Comparison of ENCODE assay signal across 1 cellular context in the genomic region with DNA sequence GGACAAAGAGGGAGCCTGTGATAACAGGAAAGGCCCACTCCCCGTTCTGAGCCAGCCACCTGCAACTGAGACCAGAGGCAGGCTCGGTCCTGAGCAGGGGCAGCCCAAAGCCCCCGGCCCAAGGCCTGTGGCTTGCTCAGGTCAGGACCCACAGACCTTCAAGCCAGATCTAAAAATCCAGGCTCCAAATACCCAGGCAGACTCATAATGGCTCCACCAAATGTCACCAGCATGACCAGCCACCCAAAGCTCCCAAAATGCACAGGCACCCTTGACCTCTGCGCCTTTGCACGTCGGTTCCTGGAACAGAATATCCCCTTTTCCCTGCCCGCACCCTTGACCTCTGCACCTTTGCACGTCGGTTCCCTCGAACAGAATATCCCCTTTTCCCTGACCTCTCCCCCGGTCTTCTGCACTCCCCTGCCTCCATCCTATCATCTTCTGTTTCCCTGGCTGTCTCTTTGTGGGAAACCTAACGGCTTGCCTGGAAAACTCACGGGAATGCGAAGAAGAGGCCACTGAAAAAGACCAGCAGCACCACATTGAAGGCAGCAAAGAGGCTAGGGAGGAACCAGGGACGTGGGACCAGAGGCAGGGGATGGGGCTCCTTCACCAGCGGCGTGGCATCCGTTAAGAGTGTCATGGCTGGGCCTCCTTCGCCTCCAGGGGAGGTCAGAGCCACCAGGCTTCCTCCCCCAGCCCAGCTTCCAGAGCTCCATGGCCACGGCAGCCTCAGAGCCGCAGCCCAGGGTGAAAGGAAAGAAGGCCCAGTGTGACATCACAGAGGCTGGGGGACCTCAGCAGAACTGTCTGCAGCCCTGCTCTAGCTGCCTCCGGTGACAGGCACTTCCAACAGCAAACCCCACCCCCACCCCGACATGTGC.
TF ChIP-seq lines count a peak whose summit lies in the region.

A gene with protein sequence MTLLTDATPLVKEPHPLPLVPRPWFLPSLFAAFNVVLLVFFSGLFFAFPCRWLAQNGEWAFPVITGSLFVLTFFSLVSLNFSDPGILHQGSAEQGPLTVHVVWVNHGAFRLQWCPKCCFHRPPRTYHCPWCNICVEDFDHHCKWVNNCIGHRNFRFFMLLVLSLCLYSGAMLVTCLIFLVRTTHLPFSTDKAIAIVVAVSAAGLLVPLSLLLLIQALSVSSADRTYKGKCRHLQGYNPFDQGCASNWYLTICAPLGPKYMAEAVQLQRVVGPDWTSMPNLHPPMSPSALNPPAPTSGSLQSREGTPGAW (minus strand): TSS at position 728 of the 884 bp plus-strand sequence. CDS start 85 bp downstream, at position 643.

TF ChIP-seq in HepG2, 621 proteins besides CTCF, POLR2A, EP300 and RAD21 (continued from another document and continues in another):
- TF ChIP-seq, protein P1, sequence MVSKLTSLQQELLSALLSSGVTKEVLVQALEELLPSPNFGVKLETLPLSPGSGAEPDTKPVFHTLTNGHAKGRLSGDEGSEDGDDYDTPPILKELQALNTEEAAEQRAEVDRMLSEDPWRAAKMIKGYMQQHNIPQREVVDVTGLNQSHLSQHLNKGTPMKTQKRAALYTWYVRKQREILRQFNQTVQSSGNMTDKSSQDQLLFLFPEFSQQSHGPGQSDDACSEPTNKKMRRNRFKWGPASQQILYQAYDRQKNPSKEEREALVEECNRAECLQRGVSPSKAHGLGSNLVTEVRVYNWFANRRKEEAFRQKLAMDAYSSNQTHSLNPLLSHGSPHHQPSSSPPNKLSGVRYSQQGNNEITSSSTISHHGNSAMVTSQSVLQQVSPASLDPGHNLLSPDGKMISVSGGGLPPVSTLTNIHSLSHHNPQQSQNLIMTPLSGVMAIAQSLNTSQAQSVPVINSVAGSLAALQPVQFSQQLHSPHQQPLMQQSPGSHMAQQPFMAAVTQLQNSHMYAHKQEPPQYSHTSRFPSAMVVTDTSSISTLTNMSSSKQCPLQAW (CRISPR knock-in tag; IDR thresholded peaks at IDR 0.05): 0 out of 2 replicates have a peak, but pooled peaks have one; percentile 18
- TF ChIP-seq ZNF143 (CRISPR knock-in tag; IDR thresholded peaks at IDR 0.05) (no peak), SETDB1 (CRISPR knock-in tag; IDR thresholded peaks at IDR 0.05; ENCODE audit: borderline replicate concordance) (0 out of 2 replicates have a peak, but pooled peaks have one; percentile 66), AGO1 (IDR thresholded peaks at IDR 0.05; ENCODE audit: low read depth, low read length, poor library complexity, severe bottlenecking) (no peak), ZFP62 (CRISPR knock-in tag; IDR thresholded peaks at IDR 0.05) (no peak), ZNF136 (CRISPR knock-in tag; IDR thresholded peaks at IDR 0.05; ENCODE audit: low read depth) (no peak), GATAD1 (CRISPR knock-in tag; IDR thresholded peaks at IDR 0.05) (no peak), MIER3 (CRISPR knock-in tag; IDR thresholded peaks at IDR 0.05; ENCODE audit: borderline replicate concordance) (no peak), HDAC1 (CRISPR knock-in tag; IDR thresholded peaks at IDR 0.05) (0 out of 2 replicates have a peak, but pooled peaks have one; percentile 25), ZFP82 (CRISPR knock-in tag; IDR thresholded peaks at IDR 0.05; ENCODE audit: borderline replicate concordance) (no peak), LCORL (IDR thresholded peaks at IDR 0.05) (no peak), LCORL (CRISPR knock-in tag; IDR thresholded peaks at IDR 0.05) (peak; percentile 47; the same call in 1 of the 2 replicates), KLF6 (CRISPR knock-in tag; IDR thresholded peaks at IDR 0.05) (no peak), ZNF816 (CRISPR knock-in tag; IDR thresholded peaks at IDR 0.05; ENCODE audit: borderline replicate concordance) (no peak), ZNF772 (CRISPR knock-in tag; IDR thresholded peaks at IDR 0.05) (no peak), MATR3 (CRISPR knock-in tag; IDR thresholded peaks at IDR 0.05) (no peak), MED8 (CRISPR knock-in tag; IDR thresholded peaks at IDR 0.05; ENCODE audit: insufficient replicate concordance) (no peak), ZNF430 (CRISPR knock-in tag; IDR thresholded peaks at IDR 0.05) (no peak), ESRRA (CRISPR knock-in tag; IDR thresholded peaks at IDR 0.05; ENCODE audit: low read depth) (peak; percentile 63; the same call in 1 of the 2 replicates), HIVEP1 (CRISPR knock-in tag; IDR thresholded peaks at IDR 0.05) (no peak), ZNF737 (CRISPR knock-in tag; IDR thresholded peaks at IDR 0.05; ENCODE audit: borderline replicate concordance) (no peak), ATRX (CRISPR knock-in tag; IDR thresholded peaks at IDR 0.05; ENCODE audit: borderline replicate concordance) (no peak), ZNF232 (CRISPR knock-in tag; IDR thresholded peaks at IDR 0.05; ENCODE audit: borderline replicate concordance) (no peak), ZNF7 (CRISPR knock-in tag; IDR thresholded peaks at IDR 0.05) (no peak), HNRNPUL1 (IDR thresholded peaks at IDR 0.05; ENCODE audit: low read depth, low read length) (no peak), PHB2 (IDR thresholded peaks at IDR 0.05; ENCODE audit: partially characterized antibody) (no peak), TOPORS (CRISPR knock-in tag; IDR thresholded peaks at IDR 0.05) (no peak), ZNF256 (CRISPR knock-in tag; conservative IDR thresholded peaks at IDR 0.05) (no peak), KDM1A (CRISPR knock-in tag; IDR thresholded peaks at IDR 0.05) (0 out of 2 replicates have a peak, but pooled peaks have one; percentile 29), MXD4 (CRISPR knock-in tag; IDR thresholded peaks at IDR 0.05) (no peak), ZNF207 (IDR thresholded peaks at IDR 0.05; ENCODE audit: borderline replicate concordance) (no peak), GPN1 (CRISPR knock-in tag; IDR thresholded peaks at IDR 0.05; ENCODE audit: borderline replicate concordance) (no peak), JUN (CRISPR knock-in tag; IDR thresholded peaks at IDR 0.05) (no peak), TARDBP (CRISPR knock-in tag; IDR thresholded peaks at IDR 0.05) (no peak), NRL (CRISPR knock-in tag; IDR thresholded peaks at IDR 0.05; ENCODE audit: borderline replicate concordance) (no peak)
- TF ChIP-seq, protein P2, sequence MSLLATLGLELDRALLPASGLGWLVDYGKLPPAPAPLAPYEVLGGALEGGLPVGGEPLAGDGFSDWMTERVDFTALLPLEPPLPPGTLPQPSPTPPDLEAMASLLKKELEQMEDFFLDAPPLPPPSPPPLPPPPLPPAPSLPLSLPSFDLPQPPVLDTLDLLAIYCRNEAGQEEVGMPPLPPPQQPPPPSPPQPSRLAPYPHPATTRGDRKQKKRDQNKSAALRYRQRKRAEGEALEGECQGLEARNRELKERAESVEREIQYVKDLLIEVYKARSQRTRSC (CRISPR knock-in tag; IDR thresholded peaks at IDR 0.05; ENCODE audit: low read depth): no peak
- TF ChIP-seq, protein P3, sequence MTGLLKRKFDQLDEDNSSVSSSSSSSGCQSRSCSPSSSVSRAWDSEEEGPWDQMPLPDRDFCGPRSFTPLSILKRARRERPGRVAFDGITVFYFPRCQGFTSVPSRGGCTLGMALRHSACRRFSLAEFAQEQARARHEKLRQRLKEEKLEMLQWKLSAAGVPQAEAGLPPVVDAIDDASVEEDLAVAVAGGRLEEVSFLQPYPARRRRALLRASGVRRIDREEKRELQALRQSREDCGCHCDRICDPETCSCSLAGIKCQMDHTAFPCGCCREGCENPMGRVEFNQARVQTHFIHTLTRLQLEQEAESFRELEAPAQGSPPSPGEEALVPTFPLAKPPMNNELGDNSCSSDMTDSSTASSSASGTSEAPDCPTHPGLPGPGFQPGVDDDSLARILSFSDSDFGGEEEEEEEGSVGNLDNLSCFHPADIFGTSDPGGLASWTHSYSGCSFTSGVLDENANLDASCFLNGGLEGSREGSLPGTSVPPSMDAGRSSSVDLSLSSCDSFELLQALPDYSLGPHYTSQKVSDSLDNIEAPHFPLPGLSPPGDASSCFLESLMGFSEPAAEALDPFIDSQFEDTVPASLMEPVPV (CRISPR knock-in tag; IDR thresholded peaks at IDR 0.05): no peak
- TF ChIP-seq, protein P4, sequence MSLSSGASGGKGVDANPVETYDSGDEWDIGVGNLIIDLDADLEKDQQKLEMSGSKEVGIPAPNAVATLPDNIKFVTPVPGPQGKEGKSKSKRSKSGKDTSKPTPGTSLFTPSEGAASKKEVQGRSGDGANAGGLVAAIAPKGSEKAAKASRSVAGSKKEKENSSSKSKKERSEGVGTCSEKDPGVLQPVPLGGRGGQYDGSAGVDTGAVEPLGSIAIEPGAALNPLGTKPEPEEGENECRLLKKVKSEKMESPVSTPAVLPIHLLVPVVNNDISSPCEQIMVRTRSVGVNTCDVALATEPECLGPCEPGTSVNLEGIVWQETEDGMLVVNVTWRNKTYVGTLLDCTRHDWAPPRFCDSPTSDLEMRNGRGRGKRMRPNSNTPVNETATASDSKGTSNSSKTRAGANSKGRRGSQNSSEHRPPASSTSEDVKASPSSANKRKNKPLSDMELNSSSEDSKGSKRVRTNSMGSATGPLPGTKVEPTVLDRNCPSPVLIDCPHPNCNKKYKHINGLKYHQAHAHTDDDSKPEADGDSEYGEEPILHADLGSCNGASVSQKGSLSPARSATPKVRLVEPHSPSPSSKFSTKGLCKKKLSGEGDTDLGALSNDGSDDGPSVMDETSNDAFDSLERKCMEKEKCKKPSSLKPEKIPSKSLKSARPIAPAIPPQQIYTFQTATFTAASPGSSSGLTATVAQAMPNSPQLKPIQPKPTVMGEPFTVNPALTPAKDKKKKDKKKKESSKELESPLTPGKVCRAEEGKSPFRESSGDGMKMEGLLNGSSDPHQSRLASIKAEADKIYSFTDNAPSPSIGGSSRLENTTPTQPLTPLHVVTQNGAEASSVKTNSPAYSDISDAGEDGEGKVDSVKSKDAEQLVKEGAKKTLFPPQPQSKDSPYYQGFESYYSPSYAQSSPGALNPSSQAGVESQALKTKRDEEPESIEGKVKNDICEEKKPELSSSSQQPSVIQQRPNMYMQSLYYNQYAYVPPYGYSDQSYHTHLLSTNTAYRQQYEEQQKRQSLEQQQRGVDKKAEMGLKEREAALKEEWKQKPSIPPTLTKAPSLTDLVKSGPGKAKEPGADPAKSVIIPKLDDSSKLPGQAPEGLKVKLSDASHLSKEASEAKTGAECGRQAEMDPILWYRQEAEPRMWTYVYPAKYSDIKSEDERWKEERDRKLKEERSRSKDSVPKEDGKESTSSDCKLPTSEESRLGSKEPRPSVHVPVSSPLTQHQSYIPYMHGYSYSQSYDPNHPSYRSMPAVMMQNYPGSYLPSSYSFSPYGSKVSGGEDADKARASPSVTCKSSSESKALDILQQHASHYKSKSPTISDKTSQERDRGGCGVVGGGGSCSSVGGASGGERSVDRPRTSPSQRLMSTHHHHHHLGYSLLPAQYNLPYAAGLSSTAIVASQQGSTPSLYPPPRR (CRISPR knock-in tag; IDR thresholded peaks at IDR 0.05; ENCODE audit: borderline replicate concordance): no peak
- TF ChIP-seq, protein P5, sequence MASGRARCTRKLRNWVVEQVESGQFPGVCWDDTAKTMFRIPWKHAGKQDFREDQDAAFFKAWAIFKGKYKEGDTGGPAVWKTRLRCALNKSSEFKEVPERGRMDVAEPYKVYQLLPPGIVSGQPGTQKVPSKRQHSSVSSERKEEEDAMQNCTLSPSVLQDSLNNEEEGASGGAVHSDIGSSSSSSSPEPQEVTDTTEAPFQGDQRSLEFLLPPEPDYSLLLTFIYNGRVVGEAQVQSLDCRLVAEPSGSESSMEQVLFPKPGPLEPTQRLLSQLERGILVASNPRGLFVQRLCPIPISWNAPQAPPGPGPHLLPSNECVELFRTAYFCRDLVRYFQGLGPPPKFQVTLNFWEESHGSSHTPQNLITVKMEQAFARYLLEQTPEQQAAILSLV (CRISPR knock-in tag; IDR thresholded peaks at IDR 0.05; ENCODE audit: borderline replicate concordance): no peak
- TF ChIP-seq, protein P6, sequence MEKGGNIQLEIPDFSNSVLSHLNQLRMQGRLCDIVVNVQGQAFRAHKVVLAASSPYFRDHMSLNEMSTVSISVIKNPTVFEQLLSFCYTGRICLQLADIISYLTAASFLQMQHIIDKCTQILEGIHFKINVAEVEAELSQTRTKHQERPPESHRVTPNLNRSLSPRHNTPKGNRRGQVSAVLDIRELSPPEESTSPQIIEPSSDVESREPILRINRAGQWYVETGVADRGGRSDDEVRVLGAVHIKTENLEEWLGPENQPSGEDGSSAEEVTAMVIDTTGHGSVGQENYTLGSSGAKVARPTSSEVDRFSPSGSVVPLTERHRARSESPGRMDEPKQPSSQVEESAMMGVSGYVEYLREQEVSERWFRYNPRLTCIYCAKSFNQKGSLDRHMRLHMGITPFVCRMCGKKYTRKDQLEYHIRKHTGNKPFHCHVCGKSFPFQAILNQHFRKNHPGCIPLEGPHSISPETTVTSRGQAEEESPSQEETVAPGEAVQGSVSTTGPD (CRISPR knock-in tag; IDR thresholded peaks at IDR 0.05): no peak
- TF ChIP-seq, protein P7, sequence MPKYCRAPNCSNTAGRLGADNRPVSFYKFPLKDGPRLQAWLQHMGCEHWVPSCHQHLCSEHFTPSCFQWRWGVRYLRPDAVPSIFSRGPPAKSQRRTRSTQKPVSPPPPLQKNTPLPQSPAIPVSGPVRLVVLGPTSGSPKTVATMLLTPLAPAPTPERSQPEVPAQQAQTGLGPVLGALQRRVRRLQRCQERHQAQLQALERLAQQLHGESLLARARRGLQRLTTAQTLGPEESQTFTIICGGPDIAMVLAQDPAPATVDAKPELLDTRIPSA (CRISPR knock-in tag; IDR thresholded peaks at IDR 0.05; ENCODE audit: borderline replicate concordance): no peak
- TF ChIP-seq, protein P8, sequence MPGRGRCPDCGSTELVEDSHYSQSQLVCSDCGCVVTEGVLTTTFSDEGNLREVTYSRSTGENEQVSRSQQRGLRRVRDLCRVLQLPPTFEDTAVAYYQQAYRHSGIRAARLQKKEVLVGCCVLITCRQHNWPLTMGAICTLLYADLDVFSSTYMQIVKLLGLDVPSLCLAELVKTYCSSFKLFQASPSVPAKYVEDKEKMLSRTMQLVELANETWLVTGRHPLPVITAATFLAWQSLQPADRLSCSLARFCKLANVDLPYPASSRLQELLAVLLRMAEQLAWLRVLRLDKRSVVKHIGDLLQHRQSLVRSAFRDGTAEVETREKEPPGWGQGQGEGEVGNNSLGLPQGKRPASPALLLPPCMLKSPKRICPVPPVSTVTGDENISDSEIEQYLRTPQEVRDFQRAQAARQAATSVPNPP (CRISPR knock-in tag; IDR thresholded peaks at IDR 0.05): no peak
- TF ChIP-seq, protein P9, sequence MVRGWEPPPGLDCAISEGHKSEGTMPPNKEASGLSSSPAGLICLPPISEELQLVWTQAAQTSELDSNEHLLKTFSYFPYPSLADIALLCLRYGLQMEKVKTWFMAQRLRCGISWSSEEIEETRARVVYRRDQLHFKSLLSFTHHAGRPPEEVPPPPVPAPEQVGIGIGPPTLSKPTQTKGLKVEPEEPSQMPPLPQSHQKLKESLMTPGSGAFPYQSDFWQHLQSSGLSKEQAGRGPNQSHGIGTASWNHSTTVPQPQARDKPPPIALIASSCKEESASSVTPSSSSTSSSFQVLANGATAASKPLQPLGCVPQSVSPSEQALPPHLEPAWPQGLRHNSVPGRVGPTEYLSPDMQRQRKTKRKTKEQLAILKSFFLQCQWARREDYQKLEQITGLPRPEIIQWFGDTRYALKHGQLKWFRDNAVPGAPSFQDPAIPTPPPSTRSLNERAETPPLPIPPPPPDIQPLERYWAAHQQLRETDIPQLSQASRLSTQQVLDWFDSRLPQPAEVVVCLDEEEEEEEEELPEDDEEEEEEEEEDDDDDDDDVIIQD (CRISPR knock-in tag; IDR thresholded peaks at IDR 0.05; ENCODE audit: low read depth): no peak
